Comparison of ENCODE assay signal across 1 cellular context in genomic region chr12:76391461-76391860, GRCh38.
TF ChIP-seq lines count a peak whose summit lies in the region.

No MANE protein-coding gene starts in this region.

TF ChIP-seq in SK-N-SH, 30 proteins besides CTCF, POLR2A, EP300 and RAD21:
- TF ChIP-seq NRF1 (IDR thresholded peaks at IDR 0.05; ENCODE audit: low read depth, low read length), result no peak
- no peak for TF ChIP-seq IRF3 (IDR thresholded peaks at IDR 0.05; ENCODE audit: low read depth, low read length)
